In the genomic region with DNA sequence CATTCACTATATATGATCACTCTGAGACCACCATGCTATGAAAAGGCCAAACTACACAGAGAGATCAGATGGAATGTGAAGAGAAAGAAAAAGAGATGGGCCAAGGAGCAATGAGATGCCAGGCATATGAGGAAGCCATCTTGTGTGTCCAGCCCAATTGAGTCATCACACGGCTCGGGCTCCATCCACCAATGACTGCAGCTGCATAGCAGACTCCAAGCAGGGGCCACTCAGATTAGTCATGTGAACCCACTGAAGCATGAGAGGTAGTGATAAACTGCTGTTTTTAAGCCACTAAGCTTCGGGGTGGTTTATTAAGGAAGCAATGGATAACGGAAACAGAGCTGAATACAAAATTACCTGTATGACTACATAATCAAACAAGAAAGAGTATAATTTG, we compare ENCODE assay signal across 25 cellular contexts.
DNase-seq lines count a peak whose midpoint lies in the region; ATAC-seq and TF ChIP-seq lines count a peak whose summit lies in the region.
"Had no signal": no experiment of that assay in that cellular context is flagged by ENCODE, and none has a peak within 500 bp of the region (broad histone marks: within the 10 kb centered on the region; RNA-seq: fewer than 3 reads in every experiment).

No MANE protein-coding gene starts in this region.

- H2AK5ac ChIP-seq in mesenchymal stem cell (ENCODE audit: low read length, severe bottlenecking), result no peak overlapping the region

- H3K4me2 ChIP-seq in mesenchymal stem cell (ENCODE audit: low read length, poor library complexity, severe bottlenecking), result no peak overlapping the region

- WGBS in mesenchymal stem cell, result 67% methylated on average over 2 of the region's 4 CpGs

- no peaks in the 10 kb centered on the region for H3K9me3 ChIP-seq in mesenchymal stem cell (ENCODE audit: control insufficient read depth, low read length)
- H3K9me3 ChIP-seq: lower lobe of right lung, SJSA1, stomach, transverse colon had no signal

- ATAC-seq in GM18505 (IDR thresholded peaks at IDR 0.05; ENCODE audit: unreplicated experiment), result no peak
- no peak for ATAC-seq in GM19035 (IDR thresholded peaks at IDR 0.05; ENCODE audit: unreplicated experiment)
- ATAC-seq in GM18861 (IDR thresholded peaks at IDR 0.05; ENCODE audit: unreplicated experiment), result no peak
- ATAC-seq: activated T-cell treated with anti-CD3 and anti-CD28 coated beads, Interleukin-2, amount 50 U/mL, for 72 hours; lower lobe of right lung; Panc1 had no signal

- peaks cover 10% of the 10 kb centered on the region for H3K79me1 ChIP-seq in mesenchymal stem cell (replicated peaks; ENCODE audit: low read length, poor library complexity, severe bottlenecking)

- no peaks in the 10 kb centered on the region for H3K4me1 ChIP-seq in mesenchymal stem cell (ENCODE audit: control insufficient read depth, insufficient read depth, low read depth, low read length)
- H3K4me1 ChIP-seq: lower lobe of right lung, SJSA1, stomach, transverse colon had no signal

- peak overlapping the region; percentile 66 for H3K27ac ChIP-seq in mesenchymal stem cell (ENCODE audit: low read length, poor library complexity, severe bottlenecking)
- H3K27ac ChIP-seq: lower lobe of right lung, SJSA1, stomach, transverse colon had no signal

- no peak overlapping the region for H2AFZ ChIP-seq in mesenchymal stem cell (ENCODE audit: low read depth, low read length)

- H3K23ac ChIP-seq in mesenchymal stem cell (ENCODE audit: low read length in 2 of 2), result no peak overlapping the region

- H3K14ac ChIP-seq in mesenchymal stem cell (ENCODE audit: low read length in 2 of 2), result no peak overlapping the region

- no peak overlapping the region for H2BK12ac ChIP-seq in mesenchymal stem cell (ENCODE audit: low read length in 2 of 2)

- no peak overlapping the region for H2BK15ac ChIP-seq in mesenchymal stem cell (ENCODE audit: low read depth, poor library complexity, severe bottlenecking)

- no peak overlapping the region for H3K18ac ChIP-seq in mesenchymal stem cell (ENCODE audit: low read depth in 1 of 2, low read length in 2 of 2)

- TF ChIP-seq POLR2A in GM18505 (IDR thresholded peaks at IDR 0.05; ENCODE audit: borderline replicate concordance, extremely low read depth, insufficient read depth, insufficient read length), result no peak

- no peak overlapping the region for H2BK5ac ChIP-seq in mesenchymal stem cell (ENCODE audit: low read depth, low read length, poor library complexity, severe bottlenecking)

- H3K27me3 ChIP-seq in mesenchymal stem cell (ENCODE audit: control insufficient read depth in 1 of 2, insufficient read depth in 1 of 2, low read length in 2 of 2), result no peaks in the 10 kb centered on the region
- H3K27me3 ChIP-seq: SJSA1, stomach, transverse colon had no signal

- no peak overlapping the region for H3K4me3 ChIP-seq in mesenchymal stem cell (ENCODE audit: insufficient read depth in 1 of 2, low read depth in 1 of 2, low read length in 2 of 2)
- H3K4me3 ChIP-seq: lower lobe of right lung, SJSA1, stomach, transverse colon had no signal

- no peak overlapping the region for H4K91ac ChIP-seq in mesenchymal stem cell (ENCODE audit: low read length)

- DNase-seq in EL (peak; percentile 47), M059J (ENCODE audit: low read depth) (peak; percentile 20), astrocyte of the hippocampus (ENCODE audit: low read depth, low spot score) (peak; percentile 43), mesenchymal stem cell (no peak)
- no peak for DNase-seq in activated CD8-positive, alpha-beta memory T cell treated with anti-CD3 and anti-CD28 coated beads, Interleukin-2, amount 50 U/mL, for 4 hours
- DNase-seq: activated CD4-positive, alpha-beta T cell treated with anti-CD3 and anti-CD28 coated beads for 4 hours; activated naive CD4-positive, alpha-beta T cell treated with anti-CD3 and anti-CD28 coated beads, Interleukin-2, amount 10 ng/mL, durations not matched to agents 7 days and 5 days; activated T-cell treated with anti-CD3 and anti-CD28 coated beads, Interleukin-2, amount 50 U/mL, for 72 hours; amygdala; caudate nucleus; CD4-positive, CD25-positive, alpha-beta regulatory T cell; GF-D8; lower lobe of right lung; MM.1S; NCI-H1694; NCI-H2171 treated with DMSO at 0.1 percent for 48 hours; NCI-H526; stomach; T-helper 1 cell; transverse colon had no signal

- no peak overlapping the region for H3K9ac ChIP-seq in mesenchymal stem cell (ENCODE audit: low read length)

- no peak overlapping the region for H3K4ac ChIP-seq in mesenchymal stem cell (ENCODE audit: low read depth in 1 of 2, low read length in 2 of 2)

- no peak overlapping the region for H2BK120ac ChIP-seq in mesenchymal stem cell (ENCODE audit: low read depth, low read length)

- H3K36me3 ChIP-seq in mesenchymal stem cell (ENCODE audit: control insufficient read depth in 1 of 2, insufficient read depth in 2 of 2, low read depth in 1 of 2, low read length in 2 of 2), result peaks cover 0 to 24% of the 10 kb centered on the region in 2 experiments
- H3K36me3 ChIP-seq: lower lobe of right lung, SJSA1, transverse colon had no signal

- no peak overlapping the region for H4K8ac ChIP-seq in mesenchymal stem cell (ENCODE audit: low read length)

Comparison
In these comparisons a context has a peak if more than half of its experiments do, and no peak if none do; other contexts are left out.
1. DNase-seq: peak in EL (single experiment), M059J (single experiment) and astrocyte of the hippocampus (single experiment); none in mesenchymal stem cell (single experiment) and activated CD8-positive, alpha-beta memory T cell treated with anti-CD3 and anti-CD28 coated beads, Interleukin-2, amount 50 U/mL, for 4 hours (single experiment).